In genomic region chr15:59301527-59301926, GRCh38 we compare ENCODE assay signal across 15 cellular contexts.
DNase-seq lines count a peak whose midpoint lies in the region; ATAC-seq and TF ChIP-seq lines count a peak whose summit lies in the region.
"Had no signal": no experiment of that assay in that cellular context is flagged by ENCODE, and none has a peak within 500 bp of the region (broad histone marks: within the 10 kb centered on the region; RNA-seq: fewer than 3 reads in every experiment).

No MANE protein-coding gene starts in this region.

- whole genome bisulfite sequencing in endodermal cell (ENCODE audit: insufficient coverage in 1 of 2, insufficient read length in 1 of 2), 2 experiments, result 84 to 85% methylated on average over 5 to 6 of the region's 6 CpGs

- H3K4me3 ChIP-seq in OCI-LY1 (ENCODE audit: low read depth, low read length, poor library complexity, severe bottlenecking), result no peak overlapping the region
- H3K4me3 ChIP-seq in endodermal cell (ENCODE audit: low read length), result no peak overlapping the region
- H3K4me3 ChIP-seq: heart right ventricle, psoas muscle had no signal

- intact Hi-C loops in left colon (cut with DNase I, micrococcal nuclease), result no loop called here

- ATAC-seq in stimulated activated memory B cell treated with anti-CD40 and anti-IgM and Interleukin-4, amounts not matched to agents 10 μg/mL and 1 μg/mL and 100 μg/mL, for 72 hours, result no peak
- ATAC-seq in GM19328 (IDR thresholded peaks at IDR 0.05; ENCODE audit: unreplicated experiment) (no peak), left colon (no peak), HG02870 (IDR thresholded peaks at IDR 0.05; ENCODE audit: unreplicated experiment) (no peak)

- TF ChIP-seq CTCF in OCI-LY1 (IDR thresholded peaks at IDR 0.05; ENCODE audit: low read length) (no peak), endodermal cell (conservative IDR thresholded peaks at IDR 0.05) (no peak)

- peak overlapping the region; percentile 77 for H3K4me3 Mint-ChIP-seq in T-helper 2 cell treated with Interferon-gamma antibody and Interleukin-4, amounts not matched to agents 5 μg/mL and 100 μg/mL, for 36 hours
- H3K4me3 Mint-ChIP-seq in endodermal cell, result no peak overlapping the region
- no peak overlapping the region for H3K4me3 Mint-ChIP-seq in stimulated activated memory B cell treated with anti-CD40 and anti-IgM and Interleukin-4, amounts not matched to agents 10 μg/mL and 1 μg/mL and 100 μg/mL, for 72 hours

- H3K27ac Mint-ChIP-seq in T-helper 2 cell treated with Interferon-gamma antibody and Interleukin-4, amounts not matched to agents 5 μg/mL and 100 μg/mL, for 36 hours, result peak overlapping the region; percentile 86
- H3K27ac Mint-ChIP-seq in endodermal cell, result no peak overlapping the region
- H3K27ac Mint-ChIP-seq in stimulated activated memory B cell treated with anti-CD40 and anti-IgM and Interleukin-4, amounts not matched to agents 10 μg/mL and 1 μg/mL and 100 μg/mL, for 72 hours, result peak overlapping the region; percentile 74

- H3K4me1 ChIP-seq in OCI-LY1 (ENCODE audit: insufficient read depth, low read length, severe bottlenecking) (peaks cover 91% of the 10 kb centered on the region), endodermal cell (ENCODE audit: control insufficient read depth, insufficient read depth, low read length) (no peaks in the 10 kb centered on the region)

- H3K4me1 Mint-ChIP-seq in T-helper 2 cell treated with Interferon-gamma antibody and Interleukin-4, amounts not matched to agents 5 μg/mL and 100 μg/mL, for 36 hours (ENCODE audit: low read depth), result peaks cover 50% of the 10 kb centered on the region
- H3K4me1 Mint-ChIP-seq in endodermal cell, result peaks cover 6% of the 10 kb centered on the region
- peaks cover 82% of the 10 kb centered on the region for H3K4me1 Mint-ChIP-seq in stimulated activated memory B cell treated with anti-CD40 and anti-IgM and Interleukin-4, amounts not matched to agents 10 μg/mL and 1 μg/mL and 100 μg/mL, for 72 hours

- no peak overlapping the region for H2AFZ ChIP-seq in OCI-LY1 (ENCODE audit: low read length)

- no peak for DNase-seq in T-helper 2 cell treated with Interferon-gamma antibody and Interleukin-4, amounts not matched to agents 5 μg/mL and 100 μg/mL, for 36 hours (ENCODE audit: low spot score)
- DNase-seq in T-helper 2 cell, result no peak
- DNase-seq in endodermal cell, result peak; percentile 36
- no peak for DNase-seq in left colon
- DNase-seq: activated T-cell treated with anti-CD3 and anti-CD28 coated beads for 4 hours, GF-D8, heart right ventricle, Karpas-422, NCI-H510A, psoas muscle, SW 1271 had no signal

- H4K20me1 ChIP-seq in OCI-LY1 (ENCODE audit: insufficient read depth, low read length), result no peaks in the 10 kb centered on the region

- no peaks in the 10 kb centered on the region for H3K36me3 Mint-ChIP-seq in T-helper 2 cell treated with Interferon-gamma antibody and Interleukin-4, amounts not matched to agents 5 μg/mL and 100 μg/mL, for 36 hours (ENCODE audit: low read depth)
- peaks cover under 1% of the 10 kb centered on the region for H3K36me3 Mint-ChIP-seq in endodermal cell (ENCODE audit: low read depth)
- H3K36me3 Mint-ChIP-seq in stimulated activated memory B cell treated with anti-CD40 and anti-IgM and Interleukin-4, amounts not matched to agents 10 μg/mL and 1 μg/mL and 100 μg/mL, for 72 hours, result peaks cover 11% of the 10 kb centered on the region

- no peaks in the 10 kb centered on the region for H3K9me3 Mint-ChIP-seq in T-helper 2 cell treated with Interferon-gamma antibody and Interleukin-4, amounts not matched to agents 5 μg/mL and 100 μg/mL, for 36 hours
- no peaks in the 10 kb centered on the region for H3K9me3 Mint-ChIP-seq in endodermal cell
- no peaks in the 10 kb centered on the region for H3K9me3 Mint-ChIP-seq in stimulated activated memory B cell treated with anti-CD40 and anti-IgM and Interleukin-4, amounts not matched to agents 10 μg/mL and 1 μg/mL and 100 μg/mL, for 72 hours

- peaks cover 14% of the 10 kb centered on the region; the same call in 1 of the 2 replicates for H3K79me2 ChIP-seq in OCI-LY1 (ENCODE audit: insufficient read depth, low read length)

- no peaks in the 10 kb centered on the region for H3K9me2 ChIP-seq in OCI-LY1 (ENCODE audit: low read depth, low read length)

- H3K27me3 ChIP-seq in OCI-LY1 (ENCODE audit: insufficient read depth, low read length), result no peaks in the 10 kb centered on the region
- H3K27me3 ChIP-seq in endodermal cell (ENCODE audit: control insufficient read depth, insufficient read depth, low read length, poor library complexity, severe bottlenecking), result no peaks in the 10 kb centered on the region
- H3K27me3 ChIP-seq: heart right ventricle had no signal

- H3K27ac ChIP-seq in OCI-LY1 (ENCODE audit: low read depth, low read length, poor library complexity, severe bottlenecking), result no peak overlapping the region
- H3K27ac ChIP-seq in endodermal cell (ENCODE audit: low read depth, low read length), result no peak overlapping the region
- H3K27ac ChIP-seq: psoas muscle had no signal

- H3K4me2 ChIP-seq in OCI-LY1 (ENCODE audit: low read length), result peak overlapping the region; percentile 64; the same call in 1 of the 2 replicates

- H3F3A ChIP-seq in OCI-LY1 (ENCODE audit: insufficient read depth, low read length), result no peaks in the 10 kb centered on the region

- H3K27me3 Mint-ChIP-seq in T-helper 2 cell treated with Interferon-gamma antibody and Interleukin-4, amounts not matched to agents 5 μg/mL and 100 μg/mL, for 36 hours (ENCODE audit: low read depth), result peaks cover under 1% of the 10 kb centered on the region
- H3K27me3 Mint-ChIP-seq in endodermal cell (ENCODE audit: insufficient read depth), result no peaks in the 10 kb centered on the region
- H3K27me3 Mint-ChIP-seq in stimulated activated memory B cell treated with anti-CD40 and anti-IgM and Interleukin-4, amounts not matched to agents 10 μg/mL and 1 μg/mL and 100 μg/mL, for 72 hours, result no peaks in the 10 kb centered on the region

- H3K9ac ChIP-seq in OCI-LY1 (ENCODE audit: low read length), result no peak overlapping the region
- no peak overlapping the region for H3K9ac ChIP-seq in endodermal cell (ENCODE audit: extremely low read depth, low read length, poor library complexity, severe bottlenecking)

- peaks cover 2% of the 10 kb centered on the region for H3K36me3 ChIP-seq in OCI-LY1 (ENCODE audit: insufficient read depth, low read length)
- no peaks in the 10 kb centered on the region for H3K36me3 ChIP-seq in endodermal cell (ENCODE audit: control insufficient read depth, insufficient read depth, low read length)
- H3K36me3 ChIP-seq: heart right ventricle had no signal

- H3K9me3 ChIP-seq in OCI-LY1 (ENCODE audit: low read length) (no peaks in the 10 kb centered on the region), endodermal cell (ENCODE audit: control insufficient read depth, low read length) (no peaks in the 10 kb centered on the region)
- H3K9me3 ChIP-seq: heart right ventricle, psoas muscle had no signal
